Comparison of ENCODE assay signal across 34 cellular contexts in genomic region chr9:104245925-104246324, GRCh38.
"Had no signal": no experiment of that assay in that cellular context is flagged by ENCODE, and none has a peak within 500 bp of the region (broad histone marks: within the 10 kb centered on the region; RNA-seq: fewer than 3 reads in every experiment).

No MANE protein-coding gene starts in this region.

- H3K36me3 ChIP-seq: MG63 had no signal

- DNase-seq: Karpas-422, Kasumi-1, MG63, MM.1S, MV-4-11, NCI-H1048, NCI-H1092, NCI-H1092 treated with DMSO at 0.1 percent for 48 hours, NCI-H1105, NCI-H1105 treated with DMSO at 0.1 percent for 48 hours, NCI-H1417, NCI-H1417 treated with DMSO at 0.1 percent for 48 hours, NCI-H1436, NCI-H1436 treated with DMSO at 0.1 percent for 48 hours, NCI-H146, NCI-H1694, NCI-H1694 treated with DMSO at 0.1 percent for 48 hours, NCI-H187, NCI-H187 treated with DMSO at 0.1 percent for 48 hours, NCI-H1930, NCI-H2029, NCI-H2029 treated with DMSO at 0.1 percent for 48 hours, NCI-H2081, NCI-H2081 treated with DMSO at 0.1 percent for 48 hours, NCI-H2107, NCI-H2171, NCI-H2171 treated with DMSO at 0.1 percent for 48 hours, NCI-H2227 treated with DMSO at 0.1 percent for 48 hours, NCI-H226, NCI-H345, NCI-H446, NCI-H446 treated with DMSO at 0.1 percent for 48 hours, NCI-H510A had no signal

- H3K27me3 ChIP-seq: MG63 had no signal

- H3K9me3 ChIP-seq: MG63 had no signal

- H3K4me2 ChIP-seq: KMS-11 had no signal

- H3K4me3 ChIP-seq: MG63 had no signal

- H3K27ac ChIP-seq: KMS-11 had no signal

- H3K9ac ChIP-seq: KMS-11 had no signal
